Comparison of ENCODE assay signal across 1 cellular context in the genomic region with DNA sequence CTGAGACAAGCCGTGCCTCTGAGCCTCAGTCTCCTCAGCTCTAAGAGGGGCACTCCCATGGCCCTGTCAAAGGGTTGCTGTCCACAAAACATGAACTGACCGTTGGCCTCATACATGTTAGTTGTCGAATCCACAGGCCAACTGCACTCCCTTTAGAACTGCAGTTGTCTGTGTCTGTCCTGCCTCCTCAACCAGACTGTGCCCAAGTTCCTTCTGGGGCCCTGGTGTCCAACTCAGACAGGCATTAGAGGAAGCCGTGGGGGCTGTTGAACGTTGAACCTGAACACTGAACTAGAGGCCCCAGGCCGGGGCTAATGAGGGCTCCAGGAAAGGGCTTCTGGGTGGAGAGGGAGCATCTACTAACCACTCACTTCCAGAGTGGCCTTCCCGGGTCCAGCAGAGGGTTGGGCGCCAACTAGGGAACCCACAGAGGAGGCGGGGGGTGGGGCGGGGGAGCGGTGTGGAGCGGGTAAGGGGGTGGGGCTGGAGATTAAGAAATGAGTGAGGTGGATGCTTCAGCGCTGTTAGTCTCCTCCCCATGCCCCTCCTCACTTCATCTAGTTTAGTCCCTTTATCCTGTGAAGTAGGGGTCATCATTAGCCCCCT.
TF ChIP-seq lines count a peak whose summit lies in the region.

A gene with protein sequence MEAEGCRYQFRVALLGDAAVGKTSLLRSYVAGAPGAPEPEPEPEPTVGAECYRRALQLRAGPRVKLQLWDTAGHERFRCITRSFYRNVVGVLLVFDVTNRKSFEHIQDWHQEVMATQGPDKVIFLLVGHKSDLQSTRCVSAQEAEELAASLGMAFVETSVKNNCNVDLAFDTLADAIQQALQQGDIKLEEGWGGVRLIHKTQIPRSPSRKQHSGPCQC (plus strand): TSS at position 558 of the 606 bp plus-strand sequence. CDS start 247 bp downstream, outside the sequence.

TF ChIP-seq in WTC11, 78 proteins besides CTCF, POLR2A, EP300 and RAD21 (continued from another document):
- TF ChIP-seq, protein P1, sequence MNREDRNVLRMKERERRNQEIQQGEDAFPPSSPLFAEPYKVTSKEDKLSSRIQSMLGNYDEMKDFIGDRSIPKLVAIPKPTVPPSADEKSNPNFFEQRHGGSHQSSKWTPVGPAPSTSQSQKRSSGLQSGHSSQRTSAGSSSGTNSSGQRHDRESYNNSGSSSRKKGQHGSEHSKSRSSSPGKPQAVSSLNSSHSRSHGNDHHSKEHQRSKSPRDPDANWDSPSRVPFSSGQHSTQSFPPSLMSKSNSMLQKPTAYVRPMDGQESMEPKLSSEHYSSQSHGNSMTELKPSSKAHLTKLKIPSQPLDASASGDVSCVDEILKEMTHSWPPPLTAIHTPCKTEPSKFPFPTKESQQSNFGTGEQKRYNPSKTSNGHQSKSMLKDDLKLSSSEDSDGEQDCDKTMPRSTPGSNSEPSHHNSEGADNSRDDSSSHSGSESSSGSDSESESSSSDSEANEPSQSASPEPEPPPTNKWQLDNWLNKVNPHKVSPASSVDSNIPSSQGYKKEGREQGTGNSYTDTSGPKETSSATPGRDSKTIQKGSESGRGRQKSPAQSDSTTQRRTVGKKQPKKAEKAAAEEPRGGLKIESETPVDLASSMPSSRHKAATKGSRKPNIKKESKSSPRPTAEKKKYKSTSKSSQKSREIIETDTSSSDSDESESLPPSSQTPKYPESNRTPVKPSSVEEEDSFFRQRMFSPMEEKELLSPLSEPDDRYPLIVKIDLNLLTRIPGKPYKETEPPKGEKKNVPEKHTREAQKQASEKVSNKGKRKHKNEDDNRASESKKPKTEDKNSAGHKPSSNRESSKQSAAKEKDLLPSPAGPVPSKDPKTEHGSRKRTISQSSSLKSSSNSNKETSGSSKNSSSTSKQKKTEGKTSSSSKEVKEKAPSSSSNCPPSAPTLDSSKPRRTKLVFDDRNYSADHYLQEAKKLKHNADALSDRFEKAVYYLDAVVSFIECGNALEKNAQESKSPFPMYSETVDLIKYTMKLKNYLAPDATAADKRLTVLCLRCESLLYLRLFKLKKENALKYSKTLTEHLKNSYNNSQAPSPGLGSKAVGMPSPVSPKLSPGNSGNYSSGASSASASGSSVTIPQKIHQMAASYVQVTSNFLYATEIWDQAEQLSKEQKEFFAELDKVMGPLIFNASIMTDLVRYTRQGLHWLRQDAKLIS (CRISPR knock-in tag; IDR thresholded peaks at IDR 0.05; ENCODE audit: borderline replicate concordance) = no peak
- TF ChIP-seq NFATC4 (CRISPR knock-in tag; IDR thresholded peaks at IDR 0.05) = no peak
- no peak for TF ChIP-seq HMGA2 (CRISPR knock-in tag; IDR thresholded peaks at IDR 0.05)
- no peak for TF ChIP-seq ZNF317 (CRISPR knock-in tag; IDR thresholded peaks at IDR 0.05; ENCODE audit: borderline replicate concordance, low read depth)
- no peak for TF ChIP-seq SOX15 (CRISPR knock-in tag; IDR thresholded peaks at IDR 0.05)
- TF ChIP-seq TEAD4 (CRISPR knock-in tag; IDR thresholded peaks at IDR 0.05) = no peak
- TF ChIP-seq, protein P2, sequence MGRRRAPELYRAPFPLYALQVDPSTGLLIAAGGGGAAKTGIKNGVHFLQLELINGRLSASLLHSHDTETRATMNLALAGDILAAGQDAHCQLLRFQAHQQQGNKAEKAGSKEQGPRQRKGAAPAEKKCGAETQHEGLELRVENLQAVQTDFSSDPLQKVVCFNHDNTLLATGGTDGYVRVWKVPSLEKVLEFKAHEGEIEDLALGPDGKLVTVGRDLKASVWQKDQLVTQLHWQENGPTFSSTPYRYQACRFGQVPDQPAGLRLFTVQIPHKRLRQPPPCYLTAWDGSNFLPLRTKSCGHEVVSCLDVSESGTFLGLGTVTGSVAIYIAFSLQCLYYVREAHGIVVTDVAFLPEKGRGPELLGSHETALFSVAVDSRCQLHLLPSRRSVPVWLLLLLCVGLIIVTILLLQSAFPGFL (CRISPR knock-in tag; IDR thresholded peaks at IDR 0.05; ENCODE audit: borderline replicate concordance) = no peak
- TF ChIP-seq MXD4 (CRISPR knock-in tag; IDR thresholded peaks at IDR 0.05; ENCODE audit: borderline replicate concordance) = no peak
- TF ChIP-seq ZNF138 (CRISPR knock-in tag; conservative IDR thresholded peaks at IDR 0.05) = no peak
- no peak for TF ChIP-seq ZNF219 (CRISPR knock-in tag; IDR thresholded peaks at IDR 0.05; ENCODE audit: borderline replicate concordance)
- no peak for TF ChIP-seq ESRRA (CRISPR knock-in tag; IDR thresholded peaks at IDR 0.05; ENCODE audit: borderline replicate concordance)
- TF ChIP-seq, protein P3, sequence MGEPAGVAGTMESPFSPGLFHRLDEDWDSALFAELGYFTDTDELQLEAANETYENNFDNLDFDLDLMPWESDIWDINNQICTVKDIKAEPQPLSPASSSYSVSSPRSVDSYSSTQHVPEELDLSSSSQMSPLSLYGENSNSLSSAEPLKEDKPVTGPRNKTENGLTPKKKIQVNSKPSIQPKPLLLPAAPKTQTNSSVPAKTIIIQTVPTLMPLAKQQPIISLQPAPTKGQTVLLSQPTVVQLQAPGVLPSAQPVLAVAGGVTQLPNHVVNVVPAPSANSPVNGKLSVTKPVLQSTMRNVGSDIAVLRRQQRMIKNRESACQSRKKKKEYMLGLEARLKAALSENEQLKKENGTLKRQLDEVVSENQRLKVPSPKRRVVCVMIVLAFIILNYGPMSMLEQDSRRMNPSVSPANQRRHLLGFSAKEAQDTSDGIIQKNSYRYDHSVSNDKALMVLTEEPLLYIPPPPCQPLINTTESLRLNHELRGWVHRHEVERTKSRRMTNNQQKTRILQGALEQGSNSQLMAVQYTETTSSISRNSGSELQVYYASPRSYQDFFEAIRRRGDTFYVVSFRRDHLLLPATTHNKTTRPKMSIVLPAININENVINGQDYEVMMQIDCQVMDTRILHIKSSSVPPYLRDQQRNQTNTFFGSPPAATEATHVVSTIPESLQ (CRISPR knock-in tag; IDR thresholded peaks at IDR 0.05) = no peak
